ENCODE assay signal across 26 cellular contexts in genomic region chr10:63348210-63348850, GRCh38.
DNase-seq lines count a peak whose midpoint lies in the region; ATAC-seq, FAIRE-seq and TF ChIP-seq lines count a peak whose summit lies in the region.
"Had no signal": no experiment of that assay in that cellular context is flagged by ENCODE, and none has a peak within 500 bp of the region (broad histone marks: within the 10 kb centered on the region; RNA-seq: fewer than 3 reads in every experiment).

No MANE protein-coding gene starts in this region.

- H2AK5ac ChIP-seq in IMR-90 (ENCODE audit: low read depth, low read length): no peak overlapping the region

- no peak overlapping the region for H3K27ac ChIP-seq in IMR-90 (ENCODE audit: insufficient read depth, low read length)
- H3K27ac ChIP-seq in osteoblast (ENCODE audit: low read depth, low read length): no peak overlapping the region

- H2BK5ac ChIP-seq in IMR-90 (ENCODE audit: low read depth, low read length, poor library complexity, severe bottlenecking): no peak overlapping the region

- H3K27ac Mint-ChIP-seq in activated T-helper 17 cell treated with anti-CD3 and anti-CD28 coated beads, Interleukin-2, amount 50 U/mL, for 72 hours: no peak overlapping the region
- H3K27ac Mint-ChIP-seq: CD8-positive, alpha-beta T cell had no signal

- H3K4me2 ChIP-seq in IMR-90 (ENCODE audit: low read depth, low read length) (no peak overlapping the region), osteoblast (ENCODE audit: insufficient read depth, low read length) (no peak overlapping the region)

- H4K8ac ChIP-seq in IMR-90 (ENCODE audit: low read depth in 2 of 2, low read length in 2 of 2): no peak overlapping the region

- H3K56ac ChIP-seq in IMR-90 (ENCODE audit: extremely low read depth, insufficient read depth, low read length): no peak overlapping the region

- CTCF ChIA-PET in IMR-90 (lab: Yijun Ruan, JAX): no interaction called here

- H3K4me3 ChIP-seq in IMR-90 (ENCODE audit: insufficient read depth, low read depth, low read length) (no peak overlapping the region), osteoblast (ENCODE audit: insufficient read depth, low read length) (no peak overlapping the region)

- H3K4me1 Mint-ChIP-seq in activated T-helper 17 cell treated with anti-CD3 and anti-CD28 coated beads, Interleukin-2, amount 50 U/mL, for 72 hours: peaks cover 8% of the 10 kb centered on the region

- H2AFZ ChIP-seq in IMR-90 (replicated peaks; ENCODE audit: low read length, poor library complexity) (no peak overlapping the region), osteoblast (ENCODE audit: low read length) (no peak overlapping the region)

- no peak overlapping the region for H3K14ac ChIP-seq in IMR-90 (replicated peaks; ENCODE audit: low read depth, low read length)

- no peaks in the 10 kb centered on the region for H3K9me1 ChIP-seq in IMR-90 (ENCODE audit: insufficient read depth, low read length)

- intact Hi-C loops in IMR-90 (cut with micrococcal nuclease): no loop called here

- H4K5ac ChIP-seq in IMR-90 (ENCODE audit: low read depth, low read length): no peak overlapping the region

- H3K36me3 Mint-ChIP-seq in activated T-helper 17 cell treated with anti-CD3 and anti-CD28 coated beads, Interleukin-2, amount 50 U/mL, for 72 hours (ENCODE audit: low read depth): no peaks in the 10 kb centered on the region
- H3K36me3 Mint-ChIP-seq: CD8-positive, alpha-beta T cell had no signal

- no peak overlapping the region for H3K18ac ChIP-seq in IMR-90 (ENCODE audit: low read depth, low read length)

- no peaks in the 10 kb centered on the region for H3K27me3 Mint-ChIP-seq in activated T-helper 17 cell treated with anti-CD3 and anti-CD28 coated beads, Interleukin-2, amount 50 U/mL, for 72 hours

- no peak for TF ChIP-seq POLR2A in IMR-90 (IDR thresholded peaks at IDR 0.05; ENCODE audit: low read depth, low read length)

- no TSS peak for BruUV-seq in IMR-90 (replicated peaks; lab: Mats Ljungman, UMichigan)

- H3K79me2 ChIP-seq in osteoblast (ENCODE audit: insufficient read depth, low read length): peaks cover 71% of the 10 kb centered on the region

- no CpG with 5 or more reads among the region's 3 CpGs for WGBS in IMR-90 (ENCODE audit: extremely low coverage in 2 of 2, insufficient read length in 1 of 2), 2 experiments

- H2BK15ac ChIP-seq in IMR-90 (ENCODE audit: low read depth, low read length): no peak overlapping the region

- no peaks in the 10 kb centered on the region for H3K9me3 ChIP-seq in IMR-90 (ENCODE audit: control insufficient read depth, insufficient read depth, low read length)
- no peaks in the 10 kb centered on the region for H3K9me3 ChIP-seq in osteoblast (ENCODE audit: low read depth, low read length)

- FAIRE-seq in D721Med (lab: Jason Lieb, UNC): no peak
- FAIRE-seq: GM12892, GM19239, HTR-8/SVneo had no signal

- H4K91ac ChIP-seq in IMR-90 (ENCODE audit: insufficient read depth, low read depth, low read length): no peak overlapping the region

- no peaks in the 10 kb centered on the region for H3K9me3 Mint-ChIP-seq in activated T-helper 17 cell treated with anti-CD3 and anti-CD28 coated beads, Interleukin-2, amount 50 U/mL, for 72 hours
- H3K9me3 Mint-ChIP-seq: CD8-positive, alpha-beta T cell had no signal

- H2BK20ac ChIP-seq in IMR-90 (ENCODE audit: low read depth, low read length): no peak overlapping the region

- no peak overlapping the region for H3K4me3 Mint-ChIP-seq in activated T-helper 17 cell treated with anti-CD3 and anti-CD28 coated beads, Interleukin-2, amount 50 U/mL, for 72 hours
- H3K4me3 Mint-ChIP-seq: CD8-positive, alpha-beta T cell had no signal

- TF ChIP-seq CTCF in IMR-90 (conservative IDR thresholded peaks at IDR 0.05; ENCODE audit: low read depth, low read length): no peak
- TF ChIP-seq CTCF in osteoblast (IDR thresholded peaks at IDR 0.05; ENCODE audit: extremely low read depth, low read depth, low read length): no peak
- TF ChIP-seq CTCF in D721Med (IDR thresholded peaks at IDR 0.05; ENCODE audit: insufficient read depth, missing control alignments): no peak

- H4K20me1 ChIP-seq in IMR-90 (ENCODE audit: insufficient read depth, low read length): peaks cover 3% of the 10 kb centered on the region; the same call in 1 of the 2 replicates
- H4K20me1 ChIP-seq in osteoblast (ENCODE audit: insufficient read depth, low read length): peaks cover 10% of the 10 kb centered on the region

- H3K9ac ChIP-seq in IMR-90 (ENCODE audit: low read depth, low read length): no peak overlapping the region

- dilution Hi-C loops in IMR-90 (cut with HindIII; ENCODE audit: low sequenced_read_pairs, unreplicated experiment): no loop called here

- H3K36me3 ChIP-seq in IMR-90 (ENCODE audit: control insufficient read depth, insufficient read depth, low read length) (no peaks in the 10 kb centered on the region), osteoblast (ENCODE audit: insufficient read depth, low read length) (no peaks in the 10 kb centered on the region)

- no peak for TF ChIP-seq RAD21 in IMR-90 (IDR thresholded peaks at IDR 0.05; ENCODE audit: low read length)

- H3K23ac ChIP-seq in IMR-90 (ENCODE audit: low read depth, low read length): no peak overlapping the region

- POLR2A ChIA-PET in IMR-90 (lab: Charles Lee; ENCODE audit: unreplicated experiment): no interaction called here

- H3K4me1 ChIP-seq in IMR-90 (ENCODE audit: control insufficient read depth, insufficient read depth, low read length): no peaks in the 10 kb centered on the region
- peaks cover 3% of the 10 kb centered on the region for H3K4me1 ChIP-seq in osteoblast (ENCODE audit: insufficient read depth, low read length)

- H3K27me3 ChIP-seq in IMR-90 (ENCODE audit: control insufficient read depth, insufficient read depth, low read length) (no peaks in the 10 kb centered on the region), osteoblast (ENCODE audit: insufficient read depth, low read length) (no peaks in the 10 kb centered on the region)

- DNase-seq in IMR-90 (peak; percentile 44), fibroblast of gingiva (ENCODE audit: low read depth) (peak; percentile 1), osteoblast (ENCODE audit: insufficient read length, low spot score, missing footprints) (peak; percentile 62), occipital lobe (lab: John Stamatoyannopoulos, UW) (no peak), NCI-H226 (no peak), D721Med (ENCODE audit: insufficient read length, low spot score) (no peak)
- DNase-seq: C1 segment of cervical spinal cord; CD8-positive, alpha-beta T cell; DMS79 treated with DMSO at 0.1 percent for 48 hours; GF-D8; KG1; NCI-H1048; NCI-H1417; NCI-H1694; NCI-H2081 treated with DMSO at 0.1 percent for 48 hours; NCI-H2171 treated with DMSO at 0.1 percent for 48 hours; NCI-H446; NCI-H526; NCI-H82; NK-92 treated with Interleukin-12 subunit alpha and Interleukin-12 subunit beta, amount 100 ng/mL, for 24 hours; PC-3; SHP77 had no signal

- H3K4ac ChIP-seq in IMR-90 (ENCODE audit: low read depth, low read length): no peak overlapping the region

- peak; percentile 67; the same call in 1 of the 2 replicates for ATAC-seq in IMR-90 (ENCODE audit: low read depth)
- ATAC-seq in activated T-helper 17 cell treated with anti-CD3 and anti-CD28 coated beads, Interleukin-2, amount 50 U/mL, for 72 hours (replicated peaks): peak; percentile 53
- ATAC-seq: CD8-positive, alpha-beta T cell; PC-3 had no signal

- in situ Hi-C loops in IMR-90 (cut with MboI; ENCODE audit: low sequenced_read_pairs): no loop called here

- no peak overlapping the region for H2AK9ac ChIP-seq in IMR-90 (replicated peaks; ENCODE audit: low read depth, low read length, poor library complexity)

- peaks cover 24 to 52% of the 10 kb centered on the region in 2 experiments for H3K79me1 ChIP-seq in IMR-90 (ENCODE audit: low read depth in 1 of 2, low read length in 2 of 2)

- no peak overlapping the region for H2BK120ac ChIP-seq in IMR-90 (ENCODE audit: low read depth, low read length)

TF ChIP-seq in IMR-90, 13 proteins besides CTCF, POLR2A, EP300 and RAD21:
- TF ChIP-seq MXI1 (IDR thresholded peaks at IDR 0.05; ENCODE audit: borderline replicate concordance, low read depth, low read length) (no peak), RCOR1 (IDR thresholded peaks at IDR 0.05; ENCODE audit: insufficient replicate concordance, low read length) (no peak), MAFK (IDR thresholded peaks at IDR 0.05; ENCODE audit: low read depth, low read length) (no peak), RFX5 (IDR thresholded peaks at IDR 0.05; ENCODE audit: low read depth, low read length) (no peak), FOS (IDR thresholded peaks at IDR 0.05; ENCODE audit: low read depth, low read length) (no peak), USF2 (IDR thresholded peaks at IDR 0.05; ENCODE audit: low read depth, low read length) (no peak), MAZ (IDR thresholded peaks at IDR 0.05; ENCODE audit: borderline replicate concordance, low read depth, low read length) (no peak), BHLHE40 (IDR thresholded peaks at IDR 0.05; ENCODE audit: low read depth, low read length) (no peak), SMC3 (IDR thresholded peaks at IDR 0.05; ENCODE audit: low read depth, low read length) (no peak), NFE2L2 (IDR thresholded peaks at IDR 0.05; ENCODE audit: low read depth, low read length) (no peak)

Comparison
In these comparisons a context has a peak if more than half of its experiments do, and no peak if none do; other contexts are left out.
1. DNase-seq: peak in IMR-90 (single experiment), fibroblast of gingiva (single experiment) and osteoblast (single experiment); none in occipital lobe (single experiment), NCI-H226 (single experiment) and D721Med (single experiment).